ENCODE assay signal across 23 cellular contexts in genomic region chr12:21913823-21914222, GRCh38. TPM values are rescaled to one million over a fixed set of nuclear protein-coding genes. Genes with fewer than 3 reads are reported as not detected.
DNase-seq lines count a peak whose midpoint lies in the region; ATAC-seq and FAIRE-seq lines count a peak whose summit lies in the region.
"Had no signal": no experiment of that assay in that cellular context is flagged by ENCODE, and none has a peak within 500 bp of the region (broad histone marks: within the 10 kb centered on the region; RNA-seq: fewer than 3 reads in every experiment).

No MANE protein-coding gene starts in this region.

- DNase-seq in Right ventricle myocardium superior (no peak), cardiac septum (ENCODE audit: low spot score) (no peak), epithelial cell of prostate (ENCODE audit: low read depth, low spot score) (no peak), stromal cell of bone marrow (ENCODE audit: low read depth) (peak; percentile 34), NCI-H2107 treated with DMSO at 0.1 percent for 48 hours (lab: John Stamatoyannopoulos, UW; ENCODE audit: unreplicated experiment) (no peak), GDM1 (lab: John Stamatoyannopoulos, UW) (no peak)
- DNase-seq in activated T-cell treated with anti-CD3 and anti-CD28 coated beads, Interleukin-2, amount 50 U/mL, for 24 hours: no peak
- DNase-seq: 8988T; BE2C; CD4-positive, CD25-positive, alpha-beta regulatory T cell; COR-L47; HFFc6; KG1; NCI-H1417; NCI-H187; NCI-H345; NCI-H526; PC-3 had no signal

- FAIRE-seq in islet of Langerhans (lab: Jason Lieb, UNC): peak; percentile 60
- FAIRE-seq: GM12891, GM18507, HepG2 had no signal

- H3K27ac Mint-ChIP-seq in activated T-cell treated with anti-CD3 and anti-CD28 coated beads, Interleukin-2, amount 50 U/mL, for 24 hours: no peak overlapping the region
- H3K27ac Mint-ChIP-seq: CD4-positive, CD25-positive, alpha-beta regulatory T cell; HFFc6 had no signal

- intact Hi-C loops in Right ventricle myocardium superior (cut with DNase I): no loop called here
- intact Hi-C loops in cardiac septum (cut with DNase I): no loop called here

- ATAC-seq in Right ventricle myocardium superior (ENCODE audit: poor library complexity): peak; percentile 49
- ATAC-seq: HepG2, PC-3 had no signal

- H3K9me3 Mint-ChIP-seq in activated T-cell treated with anti-CD3 and anti-CD28 coated beads, Interleukin-2, amount 50 U/mL, for 24 hours: no peaks in the 10 kb centered on the region
- H3K9me3 Mint-ChIP-seq: HFFc6 had no signal

- H3K27me3 Mint-ChIP-seq in activated T-cell treated with anti-CD3 and anti-CD28 coated beads, Interleukin-2, amount 50 U/mL, for 24 hours: peaks cover 6% of the 10 kb centered on the region

- peaks cover 2% of the 10 kb centered on the region for H3K4me1 Mint-ChIP-seq in activated T-cell treated with anti-CD3 and anti-CD28 coated beads, Interleukin-2, amount 50 U/mL, for 24 hours (ENCODE audit: low read depth)

- no peak overlapping the region for H3K4me3 Mint-ChIP-seq in activated T-cell treated with anti-CD3 and anti-CD28 coated beads, Interleukin-2, amount 50 U/mL, for 24 hours
- H3K4me3 Mint-ChIP-seq: CD4-positive, CD25-positive, alpha-beta regulatory T cell; HFFc6 had no signal

- H3K27ac ChIP-seq in epithelial cell of prostate: peak overlapping the region; percentile 39
- H3K27ac ChIP-seq: RWPE1 had no signal

- no peaks in the 10 kb centered on the region for H3K36me3 Mint-ChIP-seq in activated T-cell treated with anti-CD3 and anti-CD28 coated beads, Interleukin-2, amount 50 U/mL, for 24 hours (ENCODE audit: low read depth)
- H3K36me3 Mint-ChIP-seq: CD4-positive, CD25-positive, alpha-beta regulatory T cell had no signal

RNA-seq across cellular contexts. Expression of gene ABCC9, which starts 27.4 kb away (rescaled TPM):
- total RNA-seq in Right ventricle myocardium superior: 77.6 TPM
- total RNA-seq in cardiac septum: 66.2 TPM
- total RNA-seq: CD4-positive, CD25-positive, alpha-beta regulatory T cell; HepG2 had no signal
